Comparison of ENCODE assay signal across 20 cellular contexts in the genomic region with DNA sequence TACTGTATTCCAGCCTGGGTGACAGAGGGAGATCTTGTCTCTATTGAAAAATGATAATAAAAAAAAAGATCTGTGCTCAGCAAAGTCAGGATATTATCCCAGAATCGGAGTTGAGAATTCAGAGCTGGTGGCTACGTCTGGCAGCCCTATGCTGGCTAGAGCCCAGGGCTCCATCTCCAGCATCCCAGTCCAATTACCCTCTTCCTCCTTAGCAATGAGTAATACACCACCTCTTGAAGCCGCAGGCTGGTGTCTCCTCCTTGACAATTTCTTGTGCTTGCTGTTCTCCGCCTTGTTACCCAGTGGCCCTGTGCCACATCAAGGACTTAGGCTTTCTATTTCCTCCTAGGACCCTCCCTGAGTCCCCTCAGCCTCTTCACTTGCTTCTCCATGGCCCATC. TPM values are rescaled to one million over a fixed set of nuclear protein-coding genes. Genes with fewer than 3 reads are reported as not detected.
DNase-seq lines count a peak whose midpoint lies in the region; ATAC-seq, FAIRE-seq and TF ChIP-seq lines count a peak whose summit lies in the region.
"Had no signal": no experiment of that assay in that cellular context is flagged by ENCODE, and none has a peak within 500 bp of the region (broad histone marks: within the 10 kb centered on the region; RNA-seq: fewer than 3 reads in every experiment).

No MANE protein-coding gene starts in this region.

- TF ChIP-seq CTCF in AG10803 (conservative IDR thresholded peaks at IDR 0.05; ENCODE audit: low read length) (no peak), astrocyte (IDR thresholded peaks at IDR 0.05; ENCODE audit: insufficient read depth, low read depth, low read length) (no peak), nephron progenitor cell (IDR thresholded peaks at IDR 0.05) (no peak), upper lobe of left lung (IDR thresholded peaks at IDR 0.05) (no peak), omental fat pad (IDR thresholded peaks at IDR 0.05) (no peak)

- H2AFZ ChIP-seq in astrocyte (ENCODE audit: low read depth, low read length) = no peak overlapping the region

- WGBS in upper lobe of left lung, 2 donors = 89 to 92% methylated on average over 4 of the region's 4 CpGs

- FAIRE-seq in H54 (lab: Jason Lieb, UNC) (no peak), astrocyte (lab: Jason Lieb, UNC) (no peak)
- FAIRE-seq: GM12891, HepG2 had no signal

- TF ChIP-seq EP300 in upper lobe of left lung (IDR thresholded peaks at IDR 0.05) = no peak

- H3K9me3 Mint-ChIP-seq in astrocyte (ENCODE audit: unreplicated experiment) (peaks cover 4% of the 10 kb centered on the region), nephron progenitor cell (no peaks in the 10 kb centered on the region)

- peaks cover 41% of the 10 kb centered on the region for H3K27me3 Mint-ChIP-seq in astrocyte (ENCODE audit: low read depth, unreplicated experiment)
- peaks cover 8% of the 10 kb centered on the region for H3K27me3 Mint-ChIP-seq in nephron progenitor cell (ENCODE audit: low read depth, poor library complexity)
- H3K27me3 Mint-ChIP-seq: CD4-positive, CD25-positive, alpha-beta regulatory T cell had no signal

- ATAC-seq in upper lobe of left lung (ENCODE audit: low FRiP score in 2 of 2) = no peak
- ATAC-seq in HG03139 (IDR thresholded peaks at IDR 0.05; ENCODE audit: unreplicated experiment) = no peak
- ATAC-seq in omental fat pad (ENCODE audit: low FRiP score) = no peak
- ATAC-seq: HepG2 had no signal

- H3K4me1 ChIP-seq in astrocyte (ENCODE audit: insufficient read depth, low read length) = no peaks in the 10 kb centered on the region
- no peaks in the 10 kb centered on the region for H3K4me1 ChIP-seq in upper lobe of left lung

- no peak overlapping the region for H3K4me2 ChIP-seq in astrocyte (ENCODE audit: low read length)

- H3K27ac Mint-ChIP-seq in astrocyte (ENCODE audit: unreplicated experiment) (no peak overlapping the region), nephron progenitor cell (peak overlapping the region; percentile 84)
- H3K27ac Mint-ChIP-seq: B cell; CD4-positive, CD25-positive, alpha-beta regulatory T cell had no signal

- H3K9ac ChIP-seq in astrocyte (ENCODE audit: low read length) = no peak overlapping the region

- H3K36me3 ChIP-seq in astrocyte (ENCODE audit: insufficient read depth, low read length) (no peaks in the 10 kb centered on the region), upper lobe of left lung (no peaks in the 10 kb centered on the region)

- DNase-seq in AG10803 (ENCODE audit: low read depth) = peak; percentile 29
- DNase-seq in H54 (ENCODE audit: insufficient read length, low spot score) = peak; percentile 42
- peak; percentile 36 for DNase-seq in astrocyte (ENCODE audit: low read depth)
- no peak for DNase-seq in nephron progenitor cell
- no peak for DNase-seq in upper lobe of left lung
- no peak for DNase-seq in NCI-H524 (lab: John Stamatoyannopoulos, UW)
- DNase-seq in omental fat pad (ENCODE audit: low spot score) = no peak
- DNase-seq: CD4-positive, CD25-positive, alpha-beta regulatory T cell; GOT3; KG1; NCI-H1092 treated with DMSO at 0.1 percent for 48 hours; NCI-H1694; NCI-H2107; NCI-H69; NK-92 treated with Interleukin-12 subunit alpha and Interleukin-12 subunit beta, amount 100 ng/mL, for 24 hours had no signal

- H3K4me1 Mint-ChIP-seq in astrocyte (ENCODE audit: low read depth, unreplicated experiment) (peaks cover 10% of the 10 kb centered on the region), nephron progenitor cell (peaks cover 23% of the 10 kb centered on the region)
- H3K4me1 Mint-ChIP-seq: B cell; CD4-positive, CD25-positive, alpha-beta regulatory T cell had no signal

- H3K27ac ChIP-seq in astrocyte (ENCODE audit: low read depth, low read length) (no peak overlapping the region), upper lobe of left lung (no peak overlapping the region)
- H3K27ac ChIP-seq: RWPE1 had no signal

- H3K9me3 ChIP-seq in astrocyte (ENCODE audit: insufficient read depth, low read depth, low read length) (no peaks in the 10 kb centered on the region), upper lobe of left lung (no peaks in the 10 kb centered on the region)

- H3K36me3 Mint-ChIP-seq in astrocyte (ENCODE audit: low read depth, unreplicated experiment) (no peaks in the 10 kb centered on the region), nephron progenitor cell (ENCODE audit: low read depth) (no peaks in the 10 kb centered on the region)
- H3K36me3 Mint-ChIP-seq: CD4-positive, CD25-positive, alpha-beta regulatory T cell had no signal

- H3K79me2 ChIP-seq in astrocyte (ENCODE audit: insufficient read depth, low read length) = no peaks in the 10 kb centered on the region

- H3K4me3 ChIP-seq in AG10803 (ENCODE audit: low read length) (no peak overlapping the region), astrocyte (ENCODE audit: insufficient read depth, low read depth, low read length) (no peak overlapping the region), upper lobe of left lung (no peak overlapping the region)

- H3K27me3 ChIP-seq in astrocyte (ENCODE audit: insufficient read depth, low read length) = peaks cover 4% of the 10 kb centered on the region
- H3K27me3 ChIP-seq in upper lobe of left lung = no peaks in the 10 kb centered on the region

- TF ChIP-seq POLR2A in H54 (IDR thresholded peaks at IDR 0.05; ENCODE audit: low read depth, low read length) (no peak), upper lobe of left lung (IDR thresholded peaks at IDR 0.05) (no peak)

- no peaks in the 10 kb centered on the region for H4K20me1 ChIP-seq in astrocyte (ENCODE audit: insufficient read depth, low read length)

- no peak overlapping the region for H3K4me3 Mint-ChIP-seq in astrocyte (ENCODE audit: unreplicated experiment)
- no peak overlapping the region for H3K4me3 Mint-ChIP-seq in nephron progenitor cell
- H3K4me3 Mint-ChIP-seq: B cell; CD4-positive, CD25-positive, alpha-beta regulatory T cell had no signal

RNA-seq across cellular contexts. Expression of gene DDX11, which starts 38.4 kb away (rescaled TPM):
- total RNA-seq in astrocyte (8.2 and 12.8 TPM in 2 replicates), upper lobe of left lung (100 to 1,000 TPM in 1 of 6 donors, 10 to 100 TPM in 5; 13.9 to 117 (median 23.0) TPM), omental fat pad (10 to 100 TPM in 3 of 4 donors, 1 to 10 TPM in 1; 2.8 to 49.2 (median 19.6) TPM)

Comparison
In these comparisons a context has a peak if more than half of its experiments do, and no peak if none do; other contexts are left out.
1. DNase-seq: peak in AG10803 (single experiment), H54 (single experiment) and astrocyte (single experiment); none in nephron progenitor cell (single experiment), upper lobe of left lung (0 of 2), NCI-H524 (0 of 2) and omental fat pad (single experiment).